In the genomic region with DNA sequence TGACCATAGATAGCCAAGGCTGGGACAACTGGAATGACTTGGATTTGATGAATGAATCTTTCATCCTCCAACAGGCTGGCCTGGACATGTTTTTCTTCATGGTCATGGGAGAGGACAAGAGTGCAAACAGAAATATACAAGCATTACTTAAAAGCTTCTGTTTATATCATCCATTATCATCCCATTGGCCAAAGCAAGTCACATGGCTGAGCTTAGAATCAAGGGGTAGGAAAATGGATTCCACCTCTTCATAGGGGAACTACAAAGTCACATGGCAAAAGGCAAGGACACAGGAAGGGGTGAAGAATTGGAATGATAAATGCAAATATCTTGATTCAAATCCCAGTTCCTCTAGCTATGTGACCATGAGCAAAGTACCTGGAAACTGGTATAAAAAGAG, we compare ENCODE assay signal across 30 cellular contexts.
"Had no signal": no experiment of that assay in that cellular context is flagged by ENCODE, and none has a peak within 500 bp of the region (broad histone marks: within the 10 kb centered on the region; RNA-seq: fewer than 3 reads in every experiment).

No MANE protein-coding gene starts in this region.

- H3K27ac Mint-ChIP-seq: dendritic cell treated with granulocyte-macrophage colony-stimulating factor and Interleukin-4, amounts not matched to agents 40 ng/mL and 50 ng/mL, for 4 days; effector memory CD8-positive, alpha-beta T cell; endodermal cell had no signal

- H2AFZ ChIP-seq: hepatocyte had no signal

- H3K79me2 ChIP-seq: hepatocyte had no signal

- H3K27me3 ChIP-seq: colonic mucosa, esophagus muscularis mucosa, esophagus squamous epithelium, foreskin keratinocyte, gastrocnemius medialis, gastroesophageal sphincter, heart left ventricle, heart right ventricle, hepatocyte had no signal

- H3K36me3 ChIP-seq: colonic mucosa, esophagus muscularis mucosa, esophagus squamous epithelium, gastrocnemius medialis, gastroesophageal sphincter, heart left ventricle, heart right ventricle had no signal

- H3K9me3 ChIP-seq: colonic mucosa, esophagus squamous epithelium, gastrocnemius medialis had no signal

- H3K4me2 ChIP-seq: hepatocyte had no signal

- H3K4me3 Mint-ChIP-seq: dendritic cell treated with granulocyte-macrophage colony-stimulating factor and Interleukin-4, amounts not matched to agents 40 ng/mL and 50 ng/mL, for 4 days; effector memory CD8-positive, alpha-beta T cell; endodermal cell had no signal

- FAIRE-seq: colon, endometrium, endothelial cell of umbilical vein, frontal cortex had no signal

- H3K4me3 ChIP-seq: colonic mucosa, coronary artery, dorsolateral prefrontal cortex, esophagus muscularis mucosa, esophagus squamous epithelium, gastrocnemius medialis, gastroesophageal sphincter, heart left ventricle, heart right ventricle, hepatocyte had no signal

- DNase-seq: colonic mucosa; cortex of kidney; dermis blood vessel endothelial cell; dorsolateral prefrontal cortex; effector CD4-positive, alpha-beta T cell; effector CD8-positive, alpha-beta T cell; effector memory CD4-positive, alpha-beta T cell; effector memory CD8-positive, alpha-beta T cell; endodermal cell; erythroblast; esophagus squamous epithelium; foreskin fibroblast; foreskin keratinocyte; foreskin melanocyte; gastrocnemius medialis; glutamatergic neuron; head of caudate nucleus; heart left ventricle; heart right ventricle had no signal

- H3K27ac ChIP-seq: colonic mucosa, coronary artery, dorsolateral prefrontal cortex, epithelial cell of prostate, esophagus muscularis mucosa, esophagus squamous epithelium, foreskin keratinocyte, gastrocnemius medialis, gastroesophageal sphincter, heart left ventricle, heart right ventricle, hepatocyte had no signal

- H3K4me1 ChIP-seq: colonic mucosa, esophagus muscularis mucosa, esophagus squamous epithelium, foreskin keratinocyte, gastrocnemius medialis, gastroesophageal sphincter, heart left ventricle, heart right ventricle had no signal

- H3K9me3 Mint-ChIP-seq: dendritic cell treated with granulocyte-macrophage colony-stimulating factor and Interleukin-4, amounts not matched to agents 40 ng/mL and 50 ng/mL, for 4 days; effector memory CD8-positive, alpha-beta T cell had no signal

- ATAC-seq: effector memory CD8-positive, alpha-beta T cell; esophagus mucosa; foreskin keratinocyte; gastrocnemius medialis; gastroesophageal sphincter; heart left ventricle; heart right ventricle had no signal
